1 cellular context compared by ENCODE assay signal in the genomic region with DNA sequence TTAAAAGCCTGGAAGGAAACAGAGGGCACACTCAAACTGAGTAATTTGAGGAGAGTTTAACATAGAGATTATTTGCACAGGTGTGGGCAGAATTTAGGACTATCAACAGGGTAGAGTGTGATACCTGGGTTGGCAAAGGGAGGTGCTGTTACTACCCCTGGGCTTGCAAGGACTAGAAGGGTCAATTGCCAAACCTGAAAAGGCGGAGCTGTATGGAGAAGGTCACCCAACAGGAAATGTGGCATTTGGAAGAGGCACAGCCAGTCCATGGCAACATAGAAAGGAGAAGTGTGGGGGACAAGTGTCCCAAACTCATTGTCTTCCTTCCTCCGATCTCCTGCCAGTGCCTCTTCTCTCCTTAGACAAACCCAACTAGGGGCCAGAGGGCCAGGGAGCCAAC.
TF ChIP-seq lines count a peak whose summit lies in the region.

No MANE protein-coding gene starts in this region.

TF ChIP-seq in HepG2, 621 proteins besides CTCF, POLR2A, EP300 and RAD21:
- TF ChIP-seq, protein P1, sequence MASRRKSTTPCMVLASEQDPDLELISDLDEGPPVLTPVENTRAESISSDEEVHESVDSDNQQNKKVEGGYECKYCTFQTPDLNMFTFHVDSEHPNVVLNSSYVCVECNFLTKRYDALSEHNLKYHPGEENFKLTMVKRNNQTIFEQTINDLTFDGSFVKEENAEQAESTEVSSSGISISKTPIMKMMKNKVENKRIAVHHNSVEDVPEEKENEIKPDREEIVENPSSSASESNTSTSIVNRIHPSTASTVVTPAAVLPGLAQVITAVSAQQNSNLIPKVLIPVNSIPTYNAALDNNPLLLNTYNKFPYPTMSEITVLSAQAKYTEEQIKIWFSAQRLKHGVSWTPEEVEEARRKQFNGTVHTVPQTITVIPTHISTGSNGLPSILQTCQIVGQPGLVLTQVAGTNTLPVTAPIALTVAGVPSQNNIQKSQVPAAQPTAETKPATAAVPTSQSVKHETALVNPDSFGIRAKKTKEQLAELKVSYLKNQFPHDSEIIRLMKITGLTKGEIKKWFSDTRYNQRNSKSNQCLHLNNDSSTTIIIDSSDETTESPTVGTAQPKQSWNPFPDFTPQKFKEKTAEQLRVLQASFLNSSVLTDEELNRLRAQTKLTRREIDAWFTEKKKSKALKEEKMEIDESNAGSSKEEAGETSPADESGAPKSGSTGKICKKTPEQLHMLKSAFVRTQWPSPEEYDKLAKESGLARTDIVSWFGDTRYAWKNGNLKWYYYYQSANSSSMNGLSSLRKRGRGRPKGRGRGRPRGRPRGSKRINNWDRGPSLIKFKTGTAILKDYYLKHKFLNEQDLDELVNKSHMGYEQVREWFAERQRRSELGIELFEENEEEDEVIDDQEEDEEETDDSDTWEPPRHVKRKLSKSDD (CRISPR knock-in tag; IDR thresholded peaks at IDR 0.05; ENCODE audit: low read depth): no peak
- TF ChIP-seq ZSCAN22 (CRISPR knock-in tag; IDR thresholded peaks at IDR 0.05) (no peak), EED (CRISPR knock-in tag; IDR thresholded peaks at IDR 0.05) (no peak), ZNF547 (CRISPR knock-in tag; IDR thresholded peaks at IDR 0.05) (no peak), HDAC1 (CRISPR knock-in tag; IDR thresholded peaks at IDR 0.05) (no peak), HES4 (CRISPR knock-in tag; IDR thresholded peaks at IDR 0.05; ENCODE audit: borderline replicate concordance) (no peak)
